ENCODE assay signal across 1 cellular context in the genomic region with DNA sequence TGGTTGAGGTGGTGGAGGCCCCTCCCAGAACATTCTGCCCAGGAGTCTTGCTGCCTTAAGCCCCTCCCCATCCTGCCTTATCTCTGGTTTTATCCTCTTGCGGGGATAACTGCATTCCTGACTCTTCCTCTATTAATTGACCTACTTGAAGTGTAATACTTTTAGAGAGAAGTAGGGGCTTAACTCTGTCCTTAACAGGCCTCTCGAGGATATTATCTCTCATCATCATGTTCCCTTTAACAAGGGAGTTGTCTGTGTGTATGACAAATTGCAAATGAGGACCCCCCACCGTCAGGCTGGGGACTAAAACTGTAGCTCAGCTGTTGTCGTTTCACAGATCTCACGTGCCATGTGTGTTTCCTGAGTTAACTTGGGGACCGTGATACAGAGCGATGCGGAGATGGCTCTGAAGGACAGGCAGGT.
TF ChIP-seq lines count a peak whose summit lies in the region.

No MANE protein-coding gene starts in this region.

TF ChIP-seq in HepG2, 621 proteins besides CTCF, POLR2A, EP300 and RAD21 (continued from another document):
- TF ChIP-seq, protein P1, sequence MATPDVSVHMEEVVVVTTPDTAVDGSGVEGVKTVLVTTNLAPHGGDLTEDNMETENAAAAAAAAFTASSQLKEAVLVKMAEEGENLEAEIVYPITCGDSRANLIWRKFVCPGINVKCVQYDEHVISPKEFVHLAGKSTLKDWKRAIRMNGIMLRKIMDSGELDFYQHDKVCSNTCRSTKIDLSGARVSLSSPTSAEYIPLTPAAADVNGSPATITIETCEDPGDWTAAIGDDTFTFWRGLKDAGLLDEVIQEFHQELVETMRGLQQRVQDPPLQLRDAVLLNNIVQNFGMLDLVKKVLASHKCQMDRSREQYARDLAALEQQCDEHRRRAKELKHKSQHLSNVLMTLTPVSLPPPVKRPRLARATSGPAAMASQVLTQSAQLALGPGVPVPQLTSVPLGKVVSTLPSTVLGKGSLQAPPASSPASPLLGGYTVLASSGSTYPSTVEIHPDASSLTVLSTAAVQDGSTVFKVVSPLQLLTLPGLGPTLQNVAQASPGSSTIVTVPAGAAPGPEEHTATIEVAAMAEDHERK (CRISPR knock-in tag; IDR thresholded peaks at IDR 0.05; ENCODE audit: low read depth) = no peak
- no peak for TF ChIP-seq ZNF552 (CRISPR knock-in tag; IDR thresholded peaks at IDR 0.05; ENCODE audit: borderline replicate concordance)
- TF ChIP-seq, protein P2, sequence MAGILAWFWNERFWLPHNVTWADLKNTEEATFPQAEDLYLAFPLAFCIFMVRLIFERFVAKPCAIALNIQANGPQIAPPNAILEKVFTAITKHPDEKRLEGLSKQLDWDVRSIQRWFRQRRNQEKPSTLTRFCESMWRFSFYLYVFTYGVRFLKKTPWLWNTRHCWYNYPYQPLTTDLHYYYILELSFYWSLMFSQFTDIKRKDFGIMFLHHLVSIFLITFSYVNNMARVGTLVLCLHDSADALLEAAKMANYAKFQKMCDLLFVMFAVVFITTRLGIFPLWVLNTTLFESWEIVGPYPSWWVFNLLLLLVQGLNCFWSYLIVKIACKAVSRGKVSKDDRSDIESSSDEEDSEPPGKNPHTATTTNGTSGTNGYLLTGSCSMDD (CRISPR knock-in tag; IDR thresholded peaks at IDR 0.05) = no peak
